In the genomic region with DNA sequence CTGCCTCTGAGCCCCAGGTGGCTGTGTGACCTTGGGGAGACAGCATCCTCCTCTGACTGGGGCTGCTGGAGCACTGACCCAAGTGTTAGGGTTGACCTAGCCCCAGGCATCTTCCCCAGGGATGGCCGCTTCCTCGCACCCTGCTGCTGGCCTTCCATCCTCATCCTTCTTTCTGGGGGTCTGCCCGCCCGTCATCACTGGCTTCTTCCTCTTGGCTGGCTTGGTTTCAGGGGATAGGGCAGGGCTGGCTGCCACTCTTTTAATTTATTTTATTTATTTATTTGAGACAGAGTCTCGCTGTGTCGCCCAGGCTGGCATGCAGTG, we compare ENCODE assay signal across 14 cellular contexts.
"Had no signal": no experiment of that assay in that cellular context is flagged by ENCODE, and none has a peak within 500 bp of the region (broad histone marks: within the 10 kb centered on the region; RNA-seq: fewer than 3 reads in every experiment).

No MANE protein-coding gene starts in this region.

- DNase-seq: colonic mucosa; effector CD4-positive, alpha-beta T cell; foreskin melanocyte; hippocampal formation; mammary epithelial cell; natural killer cell; occipital lobe; small intestine; stimulated activated CD4-positive, alpha-beta T cell treated with anti-CD3 and anti-CD28 coated beads, Interleukin-12 subunit alpha, Interleukin-12 subunit beta, amount 100 ng/mL, for 4 hours; stimulated activated naive CD4-positive, alpha-beta T cell treated with Interleukin-2 at 50 U/mL for 16 hours; trophoblast cell had no signal

- H3K4me3 Mint-ChIP-seq: mesothelial cell of epicardium, natural killer cell had no signal

- H3K36me3 Mint-ChIP-seq: mesothelial cell of epicardium, natural killer cell had no signal

- ATAC-seq: heart left ventricle, left colon, natural killer cell had no signal

- H3K27ac ChIP-seq: colonic mucosa had no signal

- H3K9me3 Mint-ChIP-seq: mesothelial cell of epicardium, natural killer cell had no signal

- H3K27ac Mint-ChIP-seq: mesothelial cell of epicardium had no signal
